In genomic region chr3:101509811-101510210, GRCh38 we compare ENCODE assay signal across 2 cellular contexts.
TF ChIP-seq lines count a peak whose summit lies in the region.

No MANE protein-coding gene starts in this region.

TF ChIP-seq in GM12878, 131 proteins besides CTCF, POLR2A, EP300 and RAD21:
- TF ChIP-seq ZNF384 (IDR thresholded peaks at IDR 0.05; ENCODE audit: borderline replicate concordance, low read depth, low read length) (no peak), RAD51 (IDR thresholded peaks at IDR 0.05) (no peak), SP1 (IDR thresholded peaks at IDR 0.05; ENCODE audit: low read depth, low read length) (no peak), E2F8 (IDR thresholded peaks at IDR 0.05; ENCODE audit: low read depth, partially characterized antibody) (no peak), REST (IDR thresholded peaks at IDR 0.05; ENCODE audit: low read depth, low read length) (no peak), ZNF217 (IDR thresholded peaks at IDR 0.05) (no peak), ZNF24 (IDR thresholded peaks at IDR 0.05) (no peak), SUZ12 (IDR thresholded peaks at IDR 0.05; ENCODE audit: unreplicated experiment) (no peak), KAT2A (conservative IDR thresholded peaks at IDR 0.05; ENCODE audit: control insufficient read depth, low read depth, low read length) (no peak), CEBPB (IDR thresholded peaks at IDR 0.05; ENCODE audit: borderline replicate concordance in 1 of 2, low read depth in 2 of 2, low read length in 2 of 2) (no peak), ATF7 (IDR thresholded peaks at IDR 0.05; ENCODE audit: low read depth) (no peak)

TF ChIP-seq in HEK293T, 16 proteins besides CTCF, POLR2A, EP300 and RAD21:
- TF ChIP-seq FOXA1 (IDR thresholded peaks at IDR 0.05), result no peak
- no peak for TF ChIP-seq NFRKB (IDR thresholded peaks at IDR 0.05)
- no peak for TF ChIP-seq SP1 (IDR thresholded peaks at IDR 0.05)
- TF ChIP-seq FOXM1 (IDR thresholded peaks at IDR 0.05; ENCODE audit: borderline replicate concordance), result no peak
- TF ChIP-seq ARNT (IDR thresholded peaks at IDR 0.05), result no peak
- no peak for TF ChIP-seq LEF1 (IDR thresholded peaks at IDR 0.05; ENCODE audit: borderline replicate concordance)
- TF ChIP-seq SUZ12 (IDR thresholded peaks at IDR 0.05), result no peak
- no peak for TF ChIP-seq CTBP1 (IDR thresholded peaks at IDR 0.05; ENCODE audit: borderline replicate concordance)
- TF ChIP-seq BHLHE40 (IDR thresholded peaks at IDR 0.05; ENCODE audit: borderline replicate concordance), result no peak
- TF ChIP-seq PKNOX1 (IDR thresholded peaks at IDR 0.05), result no peak
- no peak for TF ChIP-seq L3MBTL2 (conservative IDR thresholded peaks at IDR 0.05)
- TF ChIP-seq FOXK2 (IDR thresholded peaks at IDR 0.05), result no peak
- no peak for TF ChIP-seq TARDBP (IDR thresholded peaks at IDR 0.05)
- TF ChIP-seq HDGF (IDR thresholded peaks at IDR 0.05; ENCODE audit: borderline replicate concordance), result no peak
- no peak for TF ChIP-seq ELF4 (IDR thresholded peaks at IDR 0.05)
- TF ChIP-seq ZNF384 (IDR thresholded peaks at IDR 0.05), result no peak
